Comparison of ENCODE assay signal across 1 cellular context in the genomic region with DNA sequence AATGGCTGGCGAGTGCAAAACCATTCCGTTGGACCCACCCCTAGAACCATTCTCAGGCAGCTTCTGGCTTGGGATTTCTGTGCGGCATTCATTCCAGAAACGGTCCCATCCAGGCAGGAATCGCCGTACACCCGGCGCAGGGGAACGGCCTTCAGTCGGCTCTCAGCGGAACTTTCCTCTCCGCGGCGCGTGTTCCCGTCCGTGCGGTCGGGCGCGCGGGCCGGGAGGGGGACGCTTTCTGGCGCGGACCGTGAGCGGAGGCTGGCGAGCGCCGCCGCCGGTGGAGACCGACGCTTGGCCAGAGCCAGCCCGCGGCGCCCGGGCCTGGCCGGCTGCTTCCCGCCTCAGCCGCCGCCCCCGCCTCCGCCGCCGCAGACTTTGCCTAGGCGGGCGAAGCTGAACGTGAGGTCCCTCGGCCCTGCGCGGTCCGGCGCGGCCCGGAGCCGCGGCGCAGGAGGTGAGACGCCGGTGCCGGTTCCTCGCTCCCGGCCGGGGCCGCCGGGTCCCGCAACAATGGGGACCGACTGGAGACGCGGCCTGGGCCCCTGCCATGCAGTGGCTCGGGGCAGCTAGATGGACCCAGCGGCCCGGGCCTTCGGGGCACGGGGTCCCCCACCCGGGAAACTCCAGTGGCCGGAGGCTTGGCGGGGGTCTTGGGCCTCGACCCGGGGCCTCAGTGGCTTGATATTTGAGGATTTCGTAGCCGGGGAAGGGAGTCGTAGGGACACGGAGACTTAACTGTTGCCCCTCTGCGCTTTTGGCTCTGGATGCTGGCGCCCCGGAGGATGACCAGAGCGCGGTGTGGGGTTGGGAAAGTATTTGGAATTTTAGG.
TF ChIP-seq lines count a peak whose summit lies in the region.

Gene RAD54L2 (plus strand): TSS at position 261 of the 832 bp plus-strand sequence. CDS start 51,702 bp downstream, outside the sequence.

TF ChIP-seq in K562, 482 proteins besides CTCF, POLR2A, EP300 and RAD21 (continued from another document):
- TF ChIP-seq, protein P1, sequence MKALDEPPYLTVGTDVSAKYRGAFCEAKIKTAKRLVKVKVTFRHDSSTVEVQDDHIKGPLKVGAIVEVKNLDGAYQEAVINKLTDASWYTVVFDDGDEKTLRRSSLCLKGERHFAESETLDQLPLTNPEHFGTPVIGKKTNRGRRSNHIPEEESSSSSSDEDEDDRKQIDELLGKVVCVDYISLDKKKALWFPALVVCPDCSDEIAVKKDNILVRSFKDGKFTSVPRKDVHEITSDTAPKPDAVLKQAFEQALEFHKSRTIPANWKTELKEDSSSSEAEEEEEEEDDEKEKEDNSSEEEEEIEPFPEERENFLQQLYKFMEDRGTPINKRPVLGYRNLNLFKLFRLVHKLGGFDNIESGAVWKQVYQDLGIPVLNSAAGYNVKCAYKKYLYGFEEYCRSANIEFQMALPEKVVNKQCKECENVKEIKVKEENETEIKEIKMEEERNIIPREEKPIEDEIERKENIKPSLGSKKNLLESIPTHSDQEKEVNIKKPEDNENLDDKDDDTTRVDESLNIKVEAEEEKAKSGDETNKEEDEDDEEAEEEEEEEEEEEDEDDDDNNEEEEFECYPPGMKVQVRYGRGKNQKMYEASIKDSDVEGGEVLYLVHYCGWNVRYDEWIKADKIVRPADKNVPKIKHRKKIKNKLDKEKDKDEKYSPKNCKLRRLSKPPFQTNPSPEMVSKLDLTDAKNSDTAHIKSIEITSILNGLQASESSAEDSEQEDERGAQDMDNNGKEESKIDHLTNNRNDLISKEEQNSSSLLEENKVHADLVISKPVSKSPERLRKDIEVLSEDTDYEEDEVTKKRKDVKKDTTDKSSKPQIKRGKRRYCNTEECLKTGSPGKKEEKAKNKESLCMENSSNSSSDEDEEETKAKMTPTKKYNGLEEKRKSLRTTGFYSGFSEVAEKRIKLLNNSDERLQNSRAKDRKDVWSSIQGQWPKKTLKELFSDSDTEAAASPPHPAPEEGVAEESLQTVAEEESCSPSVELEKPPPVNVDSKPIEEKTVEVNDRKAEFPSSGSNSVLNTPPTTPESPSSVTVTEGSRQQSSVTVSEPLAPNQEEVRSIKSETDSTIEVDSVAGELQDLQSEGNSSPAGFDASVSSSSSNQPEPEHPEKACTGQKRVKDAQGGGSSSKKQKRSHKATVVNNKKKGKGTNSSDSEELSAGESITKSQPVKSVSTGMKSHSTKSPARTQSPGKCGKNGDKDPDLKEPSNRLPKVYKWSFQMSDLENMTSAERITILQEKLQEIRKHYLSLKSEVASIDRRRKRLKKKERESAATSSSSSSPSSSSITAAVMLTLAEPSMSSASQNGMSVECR (CRISPR knock-in tag; IDR thresholded peaks at IDR 0.05): peak; percentile 70; the same call in 1 of the 2 replicates
- no peak for TF ChIP-seq U2AF1 (optimal IDR thresholded peaks at IDR 0.05; ENCODE audit: low read depth, low read length)
- no peak for TF ChIP-seq SMARCB1 (IDR thresholded peaks at IDR 0.05; ENCODE audit: insufficient read length, low read depth)
- TF ChIP-seq KDM4B (IDR thresholded peaks at IDR 0.05; ENCODE audit: borderline replicate concordance in 2 of 2, low read depth in 1 of 2): peak in 1 of 2 experiments; percentile 47; a peak in 1 of 4 replicates
- no peak for TF ChIP-seq KDM2B (CRISPR knock-in tag; IDR thresholded peaks at IDR 0.05)
- TF ChIP-seq, protein P2, sequence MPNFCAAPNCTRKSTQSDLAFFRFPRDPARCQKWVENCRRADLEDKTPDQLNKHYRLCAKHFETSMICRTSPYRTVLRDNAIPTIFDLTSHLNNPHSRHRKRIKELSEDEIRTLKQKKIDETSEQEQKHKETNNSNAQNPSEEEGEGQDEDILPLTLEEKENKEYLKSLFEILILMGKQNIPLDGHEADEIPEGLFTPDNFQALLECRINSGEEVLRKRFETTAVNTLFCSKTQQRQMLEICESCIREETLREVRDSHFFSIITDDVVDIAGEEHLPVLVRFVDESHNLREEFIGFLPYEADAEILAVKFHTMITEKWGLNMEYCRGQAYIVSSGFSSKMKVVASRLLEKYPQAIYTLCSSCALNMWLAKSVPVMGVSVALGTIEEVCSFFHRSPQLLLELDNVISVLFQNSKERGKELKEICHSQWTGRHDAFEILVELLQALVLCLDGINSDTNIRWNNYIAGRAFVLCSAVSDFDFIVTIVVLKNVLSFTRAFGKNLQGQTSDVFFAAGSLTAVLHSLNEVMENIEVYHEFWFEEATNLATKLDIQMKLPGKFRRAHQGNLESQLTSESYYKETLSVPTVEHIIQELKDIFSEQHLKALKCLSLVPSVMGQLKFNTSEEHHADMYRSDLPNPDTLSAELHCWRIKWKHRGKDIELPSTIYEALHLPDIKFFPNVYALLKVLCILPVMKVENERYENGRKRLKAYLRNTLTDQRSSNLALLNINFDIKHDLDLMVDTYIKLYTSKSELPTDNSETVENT (CRISPR knock-in tag; IDR thresholded peaks at IDR 0.05): no peak; the same call in 1 of the 2 replicates
- TF ChIP-seq, protein P3, sequence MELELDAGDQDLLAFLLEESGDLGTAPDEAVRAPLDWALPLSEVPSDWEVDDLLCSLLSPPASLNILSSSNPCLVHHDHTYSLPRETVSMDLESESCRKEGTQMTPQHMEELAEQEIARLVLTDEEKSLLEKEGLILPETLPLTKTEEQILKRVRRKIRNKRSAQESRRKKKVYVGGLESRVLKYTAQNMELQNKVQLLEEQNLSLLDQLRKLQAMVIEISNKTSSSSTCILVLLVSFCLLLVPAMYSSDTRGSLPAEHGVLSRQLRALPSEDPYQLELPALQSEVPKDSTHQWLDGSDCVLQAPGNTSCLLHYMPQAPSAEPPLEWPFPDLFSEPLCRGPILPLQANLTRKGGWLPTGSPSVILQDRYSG (tag; conservative IDR thresholded peaks at IDR 0.05; ENCODE audit: low read depth): no peak
- TF ChIP-seq ZNF717 (CRISPR knock-in tag; IDR thresholded peaks at IDR 0.05): no peak
- TF ChIP-seq, protein P4, sequence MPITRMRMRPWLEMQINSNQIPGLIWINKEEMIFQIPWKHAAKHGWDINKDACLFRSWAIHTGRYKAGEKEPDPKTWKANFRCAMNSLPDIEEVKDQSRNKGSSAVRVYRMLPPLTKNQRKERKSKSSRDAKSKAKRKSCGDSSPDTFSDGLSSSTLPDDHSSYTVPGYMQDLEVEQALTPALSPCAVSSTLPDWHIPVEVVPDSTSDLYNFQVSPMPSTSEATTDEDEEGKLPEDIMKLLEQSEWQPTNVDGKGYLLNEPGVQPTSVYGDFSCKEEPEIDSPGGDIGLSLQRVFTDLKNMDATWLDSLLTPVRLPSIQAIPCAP (CRISPR knock-in tag; IDR thresholded peaks at IDR 0.05; ENCODE audit: borderline replicate concordance): no peak
- TF ChIP-seq TCF7 (IDR thresholded peaks at IDR 0.05; ENCODE audit: borderline replicate concordance): no peak
- TF ChIP-seq EGR1 (conservative IDR thresholded peaks at IDR 0.05): 0 out of 2 replicates have a peak, but pooled peaks have one; percentile 10
- no peak for TF ChIP-seq CREB5 (CRISPR knock-in tag; IDR thresholded peaks at IDR 0.05)
TF ChIP-seq in K562: peak in this region for 123.
